26 cellular contexts compared by ENCODE assay signal in the genomic region with DNA sequence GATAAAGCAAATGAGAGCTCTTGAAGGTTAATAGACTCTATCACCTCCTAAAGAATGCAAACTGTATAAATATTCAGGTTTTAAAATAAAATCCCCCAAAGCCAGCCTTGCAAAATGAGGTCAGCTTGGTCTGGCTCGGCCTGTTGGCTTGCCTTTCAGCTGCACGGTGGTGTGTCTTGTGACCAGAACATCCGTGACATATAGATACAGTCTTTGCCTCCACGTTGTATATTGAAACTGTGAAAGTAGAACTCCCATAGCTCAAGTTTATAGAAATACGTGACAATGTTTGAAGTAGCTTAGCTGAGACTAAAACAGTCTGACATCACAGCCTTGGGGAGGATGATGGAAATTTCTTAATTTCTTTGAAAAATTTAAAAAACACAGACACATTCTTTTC.
A peak's percentile ranks its signal among the peaks of the same experiment; 100 is the strongest.
DNase-seq lines count a peak whose midpoint lies in the region; ATAC-seq and TF ChIP-seq lines count a peak whose summit lies in the region.
"Had no signal": no experiment of that assay in that cellular context is flagged by ENCODE, and none has a peak within 500 bp of the region (broad histone marks: within the 10 kb centered on the region; RNA-seq: fewer than 3 reads in every experiment).

No MANE protein-coding gene starts in this region.

- DNase-seq in GM10248 (ENCODE audit: extremely low spot score) (peak; percentile 46), activated B cell treated with CpG ODN at 0.5 μM for 24 hours (no peak), thyroid gland (no peak), neural progenitor cell (ENCODE audit: low spot score) (no peak), cerebellar cortex (ENCODE audit: low spot score) (no peak)
- DNase-seq in stimulated activated CD4-positive, alpha-beta T cell treated with anti-CD3 and anti-CD28 coated beads, Interleukin-4, amount 100 ng/mL, for 24 hours: no peak
- DNase-seq: 8988T; activated gamma-delta T cell; activated naive CD8-positive, alpha-beta T cell treated with anti-CD3 and anti-CD28 coated beads for 36 hours; activated T-cell treated with anti-CD3 and anti-CD28 coated beads, Interleukin-2, amount 50 U/mL, for 24 hours; aorta; gastrocnemius medialis; H9; MV-4-11; NCI-H1436 treated with DMSO at 0.1 percent for 48 hours; NCI-H510A treated with DMSO at 0.1 percent for 48 hours; stimulated activated CD4-positive, alpha-beta T cell treated with anti-CD3 and anti-CD28 coated beads, Interleukin-4, amount 100 ng/mL, for 1 hour; transverse colon had no signal

- intact Hi-C loops in activated B cell treated with CpG ODN at 0.5 μM for 24 hours (cut with micrococcal nuclease): loop anchor here (1.0 kb wide), 1 partner anchor 238 kb away; no protein-coding TSS in a partner anchor
- intact Hi-C loops in thyroid gland (cut with DNase I): no loop called here

- H3K9me3 ChIP-seq in thyroid gland (no peaks in the 10 kb centered on the region), neural progenitor cell (ENCODE audit: low read depth) (no peaks in the 10 kb centered on the region)
- H3K9me3 ChIP-seq: gastrocnemius medialis, transverse colon had no signal

- H3F3A ChIP-seq in neural progenitor cell (ENCODE audit: low read depth): no peaks in the 10 kb centered on the region

- H3K9ac ChIP-seq in neural progenitor cell: no peak overlapping the region

- H3K9me3 Mint-ChIP-seq in activated B cell treated with CpG ODN at 0.5 μM for 24 hours (peaks cover 9% of the 10 kb centered on the region), neural progenitor cell (peaks cover 2% of the 10 kb centered on the region)

- 79 to 87% methylated on average over 5 of the region's 5 CpGs for WGBS in thyroid gland, 2 donors

- H3K27ac ChIP-seq in thyroid gland (no peak overlapping the region), neural progenitor cell (no peak overlapping the region)
- H3K27ac ChIP-seq: gastrocnemius medialis, hepatocyte, transverse colon had no signal

- ATAC-seq in GM18867 (IDR thresholded peaks at IDR 0.05; ENCODE audit: unreplicated experiment) (peak; percentile 28), HG02610 (IDR thresholded peaks at IDR 0.05; ENCODE audit: unreplicated experiment) (peak; percentile 28), activated B cell treated with CpG ODN at 0.5 μM for 24 hours (ENCODE audit: low read depth) (peak; percentile 53)
- ATAC-seq: gastrocnemius medialis; natural killer cell treated with Interleukin-12 subunit alpha and Interleukin-12 subunit beta and Interleukin-15 and Interleukin-18, amount 100 ng/mL, for 72 hours; WTC11 had no signal

- TF ChIP-seq POLR2A in thyroid gland (IDR thresholded peaks at IDR 0.05): no peak

- no peak overlapping the region for H3K4me3 ChIP-seq in thyroid gland (replicated peaks in 1 of 3)
- H3K4me3 ChIP-seq in neural progenitor cell: no peak overlapping the region
- H3K4me3 ChIP-seq: gastrocnemius medialis, hepatocyte, lung, transverse colon had no signal

- TF ChIP-seq CTCF in GM10248 (IDR thresholded peaks at IDR 0.05; ENCODE audit: control extremely low read depth, extremely low read depth, low read depth, missing control alignments) (no peak), activated B cell treated with CpG ODN at 0.5 μM for 24 hours (IDR thresholded peaks at IDR 0.05) (no peak), thyroid gland (IDR thresholded peaks at IDR 0.05) (no peak), neural progenitor cell (IDR thresholded peaks at IDR 0.05) (no peak)

- no peaks in the 10 kb centered on the region for H4K20me1 ChIP-seq in neural progenitor cell (ENCODE audit: low read depth)

- no peak overlapping the region for H2AFZ ChIP-seq in neural progenitor cell (replicated peaks)
- H2AFZ ChIP-seq: hepatocyte had no signal

- no peak overlapping the region for H3K4me2 ChIP-seq in neural progenitor cell
- H3K4me2 ChIP-seq: hepatocyte had no signal

- no peaks in the 10 kb centered on the region for H3K36me3 Mint-ChIP-seq in activated B cell treated with CpG ODN at 0.5 μM for 24 hours (ENCODE audit: low read depth)
- no peaks in the 10 kb centered on the region for H3K36me3 Mint-ChIP-seq in neural progenitor cell
- H3K36me3 Mint-ChIP-seq: activated naive CD8-positive, alpha-beta T cell treated with anti-CD3 and anti-CD28 coated beads for 36 hours; CD14-positive monocyte; WTC11 had no signal

- H3K4me3 Mint-ChIP-seq in activated B cell treated with CpG ODN at 0.5 μM for 24 hours (no peak overlapping the region), neural progenitor cell (no peak overlapping the region)
- H3K4me3 Mint-ChIP-seq: activated naive CD8-positive, alpha-beta T cell treated with anti-CD3 and anti-CD28 coated beads for 36 hours; activated T-cell treated with anti-CD3 and anti-CD28 coated beads, Interleukin-2, amount 50 U/mL, for 24 hours; CD14-positive monocyte; H9; natural killer cell treated with Interleukin-12 subunit alpha and Interleukin-12 subunit beta and Interleukin-15 and Interleukin-18, amount 100 ng/mL, for 72 hours; WTC11 had no signal

- CTCF ChIA-PET in GM10248 (lab: Yijun Ruan, JAX): interaction anchor here (1.0 to 2.5 kb wide), 4 partner anchors 8 to 117 kb away, joined by 3 to 9 read pairs (median 4); no protein-coding TSS in a partner anchor
- CTCF ChIA-PET in activated B cell treated with CpG ODN at 0.5 μM for 24 hours (lab: Charles Lee): interaction anchor here (0.9 to 1.7 kb wide), 3 partner anchors 86 to 238 kb away, joined by 4 to 6 read pairs (median 5); no protein-coding TSS in a partner anchor

- H3K27ac Mint-ChIP-seq in activated B cell treated with CpG ODN at 0.5 μM for 24 hours (peak overlapping the region; percentile 95), neural progenitor cell (no peak overlapping the region)
- H3K27ac Mint-ChIP-seq: activated naive CD8-positive, alpha-beta T cell treated with anti-CD3 and anti-CD28 coated beads for 36 hours; activated T-cell treated with anti-CD3 and anti-CD28 coated beads, Interleukin-2, amount 50 U/mL, for 24 hours; CD14-positive monocyte; H9; natural killer cell treated with Interleukin-12 subunit alpha and Interleukin-12 subunit beta and Interleukin-15 and Interleukin-18, amount 100 ng/mL, for 72 hours; WTC11 had no signal

- H3K27me3 Mint-ChIP-seq in activated B cell treated with CpG ODN at 0.5 μM for 24 hours (no peaks in the 10 kb centered on the region), neural progenitor cell (ENCODE audit: insufficient read depth, low read depth) (peaks cover 5% of the 10 kb centered on the region)
- H3K27me3 Mint-ChIP-seq: activated naive CD8-positive, alpha-beta T cell treated with anti-CD3 and anti-CD28 coated beads for 36 hours; activated T-cell treated with anti-CD3 and anti-CD28 coated beads, Interleukin-2, amount 50 U/mL, for 24 hours; IgD-negative memory B cell; natural killer cell treated with Interleukin-12 subunit alpha and Interleukin-12 subunit beta and Interleukin-15 and Interleukin-18, amount 100 ng/mL, for 72 hours had no signal

- H3K79me2 ChIP-seq in neural progenitor cell (ENCODE audit: low read depth): no peaks in the 10 kb centered on the region
- H3K79me2 ChIP-seq: hepatocyte had no signal

- H3K27me3 ChIP-seq in thyroid gland (no peaks in the 10 kb centered on the region), neural progenitor cell (no peaks in the 10 kb centered on the region)
- H3K27me3 ChIP-seq: gastrocnemius medialis, hepatocyte, transverse colon had no signal

- POLR2A ChIA-PET in GM10248 (lab: Yijun Ruan, JAX): no interaction called here
- POLR2A ChIA-PET in activated B cell treated with CpG ODN at 0.5 μM for 24 hours (lab: Charles Lee): interaction anchor here (0.8 to 2.2 kb wide), 4 partner anchors 9 to 238 kb away, joined by 3 to 9 read pairs (median 4); a partner anchor contains a TSS

- H3K4me1 ChIP-seq in thyroid gland (no peaks in the 10 kb centered on the region), neural progenitor cell (no peaks in the 10 kb centered on the region)
- H3K4me1 ChIP-seq: gastrocnemius medialis, transverse colon had no signal

- H3K4me1 Mint-ChIP-seq in activated B cell treated with CpG ODN at 0.5 μM for 24 hours (peaks cover 57% of the 10 kb centered on the region), neural progenitor cell (peaks cover 3% of the 10 kb centered on the region)
- H3K4me1 Mint-ChIP-seq: activated naive CD8-positive, alpha-beta T cell treated with anti-CD3 and anti-CD28 coated beads for 36 hours; CD14-positive monocyte had no signal

- H3K36me3 ChIP-seq in thyroid gland (no peaks in the 10 kb centered on the region), neural progenitor cell (no peaks in the 10 kb centered on the region)
- H3K36me3 ChIP-seq: gastrocnemius medialis, transverse colon had no signal
